ENCODE assay signal across 8 cellular contexts in genomic region chr19:10836478-10837325, GRCh38. TPM values are rescaled to one million over a fixed set of nuclear protein-coding genes. Genes with fewer than 3 reads are reported as not detected.
A peak's percentile ranks its signal among the peaks of the same experiment; 100 is the strongest.
DNase-seq lines count a peak whose midpoint lies in the region; ATAC-seq and TF ChIP-seq lines count a peak whose summit lies in the region.

No MANE protein-coding gene starts in this region.

- no peak for TF ChIP-seq CTCF in C4-2B (conservative IDR thresholded peaks at IDR 0.05)
- TF ChIP-seq CTCF in WERI-Rb-1 (IDR thresholded peaks at IDR 0.05; ENCODE audit: low read depth, low read length), result no peak
- TF ChIP-seq CTCF in choroid plexus epithelial cell (conservative IDR thresholded peaks at IDR 0.05; ENCODE audit: low read depth, low read length), result no peak
- no peak for TF ChIP-seq CTCF in lower leg skin (IDR thresholded peaks at IDR 0.05)

- peak overlapping the region; percentile 69 for H3K4me3 ChIP-seq in WERI-Rb-1 (ENCODE audit: low read depth, low read length)
- peak overlapping the region; percentile 82 for H3K4me3 ChIP-seq in choroid plexus epithelial cell (ENCODE audit: low read depth, low read length)
- H3K4me3 ChIP-seq in lower leg skin (ENCODE audit: low read depth, poor library complexity, severe bottlenecking), result peak overlapping the region; percentile 64

- H3K36me3 ChIP-seq in WERI-Rb-1, result peaks cover 34% of the 10 kb centered on the region

- peak; percentile 91 for DNase-seq in NCI-H1694 treated with DMSO at 0.1 percent for 48 hours (lab: John Stamatoyannopoulos, UW)
- peak; percentile 78 for DNase-seq in WERI-Rb-1
- DNase-seq in choroid plexus epithelial cell (ENCODE audit: low read depth), result peak; percentile 90
- peak; percentile 75 to 96 for DNase-seq in lower leg skin (ENCODE audit: low spot score in 2 of 2)
- peak; percentile 67 to 74 (median 69) for DNase-seq in stimulated activated CD4-positive, alpha-beta T cell treated with anti-CD3 and anti-CD28 coated beads, TNF-alpha, amount 100 ng/mL, for 4 hours (ENCODE audit: low read depth in 3 of 3)
- DNase-seq in pons (ENCODE audit: low spot score), result no peak

- no peaks in the 10 kb centered on the region for H3K27me3 ChIP-seq in WERI-Rb-1 (ENCODE audit: insufficient read depth, low read depth, severe bottlenecking)

- H3K27ac ChIP-seq in C4-2B (peak overlapping the region; percentile 98), WERI-Rb-1 (peak overlapping the region; percentile 91)

- H3K9me3 ChIP-seq in WERI-Rb-1 (ENCODE audit: severe bottlenecking), result peaks cover 10% of the 10 kb centered on the region

- no peak for TF ChIP-seq POLR2A in lower leg skin (IDR thresholded peaks at IDR 0.05)

- intact Hi-C loops in lower leg skin (cut with DNase I; ENCODE audit: low total_unique reads), result no loop called here

- peak; percentile 12 for ATAC-seq in GM21786 (IDR thresholded peaks at IDR 0.05; ENCODE audit: unreplicated experiment)

- WGBS in lower leg skin, 2 donors, result 38 to 39% methylated on average over 36 to 38 of the region's 38 CpGs

RNA-seq across cellular contexts. Expression of gene TMED1, which starts 0.7 kb away (rescaled TPM):
- 10 to 100 TPM; 14.4 to 34.9 (median 26.5) TPM for total RNA-seq in lower leg skin

RNA-seq across cellular contexts. Expression of gene C19orf38, which starts 11.5 kb away (rescaled TPM):
- under 1 TPM in 2 of 4 donors, not detected in 2; 0.42 to 0.91 TPM for total RNA-seq in lower leg skin

RNA-seq across cellular contexts. Expression of gene CARM1, which starts 34.7 kb away (rescaled TPM):
- total RNA-seq in lower leg skin, result 10 to 100 TPM; 19.8 to 24.9 (median 21.2) TPM
